ENCODE assay signal across 16 cellular contexts in genomic region chr6:53310751-53311585, GRCh38. TPM values are rescaled to one million over a fixed set of nuclear protein-coding genes. Genes with fewer than 3 reads are reported as not detected.
DNase-seq lines count a peak whose midpoint lies in the region; ATAC-seq, FAIRE-seq and TF ChIP-seq lines count a peak whose summit lies in the region.
"Had no signal": no experiment of that assay in that cellular context is flagged by ENCODE, and none has a peak within 500 bp of the region (broad histone marks: within the 10 kb centered on the region; RNA-seq: fewer than 3 reads in every experiment).

No MANE protein-coding gene starts in this region.

- H3K27me3 ChIP-seq in OCI-LY1 (ENCODE audit: insufficient read depth, low read length) (no peaks in the 10 kb centered on the region), K562 (ENCODE audit: control insufficient read depth in 2 of 2, insufficient read depth in 2 of 2, low read length in 2 of 2) (no peaks in the 10 kb centered on the region), trophoblast cell (ENCODE audit: insufficient read depth, low read length) (no peaks in the 10 kb centered on the region), mesenchymal stem cell (ENCODE audit: control insufficient read depth in 1 of 2, insufficient read depth in 1 of 2, low read length in 2 of 2) (no peaks in the 10 kb centered on the region)
- H3K27me3 ChIP-seq: SJCRH30, thyroid gland had no signal

- POLR2A ChIA-PET in activated CD4-positive, alpha-beta memory T cell treated with anti-CD3 and anti-CD28 coated beads for 36 hours (lab: Charles Lee): interaction anchor here (0.8 to 2.4 kb wide), 5 partner anchors 12 to 49 kb away, joined by 3 to 10 read pairs (median 4); no protein-coding TSS in a partner anchor
- POLR2A ChIA-PET in activated CD4-positive, alpha-beta memory T cell treated with anti-CD3 and anti-CD28 coated beads, Interleukin-2, amount 10 ng/mL, durations not matched to agents 7 days and 5 days (lab: Charles Lee): interaction anchor here (1.1 to 6.7 kb wide), 6 partner anchors 10 to 50 kb away, joined by 3 to 48 read pairs (median 8); partner anchors contain the start of gene ELOVL5
- POLR2A ChIA-PET in K562 (lab: Yijun Ruan, JAX): interaction anchor here (0.6 to 2.6 kb wide), 3 partner anchors 11 to 37 kb away, joined by 3 to 17 read pairs (median 7); no protein-coding TSS in a partner anchor

- peak overlapping the region; percentile 28 for H3K27ac Mint-ChIP-seq in activated CD4-positive, alpha-beta memory T cell treated with anti-CD3 and anti-CD28 coated beads for 36 hours
- H3K27ac Mint-ChIP-seq in activated CD4-positive, alpha-beta memory T cell treated with anti-CD3 and anti-CD28 coated beads, Interleukin-2, amount 10 ng/mL, durations not matched to agents 7 days and 5 days: no peak overlapping the region

- no peaks in the 10 kb centered on the region for H3K9me2 ChIP-seq in OCI-LY1 (ENCODE audit: low read depth, low read length)

- no peak overlapping the region for H2BK15ac ChIP-seq in mesenchymal stem cell (ENCODE audit: low read depth, poor library complexity, severe bottlenecking)

- H3K36me3 ChIP-seq in OCI-LY1 (ENCODE audit: insufficient read depth, low read length) (peaks cover 20% of the 10 kb centered on the region; the same call in 1 of the 2 replicates), K562 (ENCODE audit: control insufficient read depth, insufficient read depth, low read length) (peaks cover 13% of the 10 kb centered on the region; the same call in 2 of the 3 replicates), trophoblast cell (ENCODE audit: control insufficient read depth in 1 of 2, insufficient read depth in 2 of 2, low read length in 2 of 2) (no peaks in the 10 kb centered on the region), mesenchymal stem cell (ENCODE audit: control insufficient read depth in 1 of 2, insufficient read depth in 2 of 2, low read depth in 1 of 2, low read length in 2 of 2) (no peaks in the 10 kb centered on the region)
- H3K36me3 ChIP-seq: SJCRH30, thyroid gland had no signal

- H2BK5ac ChIP-seq in trophoblast cell (ENCODE audit: low read depth, low read length, poor library complexity): no peak overlapping the region
- no peak overlapping the region for H2BK5ac ChIP-seq in mesenchymal stem cell (ENCODE audit: low read depth, low read length, poor library complexity, severe bottlenecking)

- peak; percentile 19; the same call in 1 of the 2 replicates for TF ChIP-seq EP300 in K562 (IDR thresholded peaks at IDR 0.05; ENCODE audit: low read length)

- H4K20me1 ChIP-seq in OCI-LY1 (ENCODE audit: insufficient read depth, low read length): no peaks in the 10 kb centered on the region
- H4K20me1 ChIP-seq in K562 (replicated peaks; ENCODE audit: control insufficient read depth, insufficient read depth, low read length): peaks cover 8% of the 10 kb centered on the region

- peaks cover 91% of the 10 kb centered on the region for H3K4me1 Mint-ChIP-seq in activated CD4-positive, alpha-beta memory T cell treated with anti-CD3 and anti-CD28 coated beads for 36 hours (ENCODE audit: low read depth)
- peaks cover 91% of the 10 kb centered on the region for H3K4me1 Mint-ChIP-seq in activated CD4-positive, alpha-beta memory T cell treated with anti-CD3 and anti-CD28 coated beads, Interleukin-2, amount 10 ng/mL, durations not matched to agents 7 days and 5 days

- FAIRE-seq in K562 (lab: Jason Lieb, UNC): no peak
- FAIRE-seq: A549, astrocyte had no signal

- H3K14ac ChIP-seq in trophoblast cell (ENCODE audit: low read length): no peak overlapping the region
- H3K14ac ChIP-seq in mesenchymal stem cell (ENCODE audit: low read length in 2 of 2): no peak overlapping the region

- intact Hi-C loops in activated CD4-positive, alpha-beta memory T cell treated with anti-CD3 and anti-CD28 coated beads for 36 hours (cut with micrococcal nuclease): no loop called here
- intact Hi-C loops in K562 (cut with micrococcal nuclease): loop anchor here (5.0 kb wide), 1 partner anchor 36 kb away; the partner anchor contains the start of gene ELOVL5

- TF ChIP-seq RAD21 in K562 (CRISPR knock-in tag; conservative IDR thresholded peaks at IDR 0.05 in 1 of 2, IDR thresholded peaks at IDR 0.05 in 1 of 2): no peak

- BruUV-seq in K562 (replicated peaks; lab: Mats Ljungman, UMichigan): no TSS peak

- H3K27ac ChIP-seq in OCI-LY1 (ENCODE audit: low read depth, low read length, poor library complexity, severe bottlenecking): peak overlapping the region; percentile 89
- peak overlapping the region; percentile 86 for H3K27ac ChIP-seq in K562 (ENCODE audit: extremely low read depth, low read depth, low read length)
- H3K27ac ChIP-seq in trophoblast cell (ENCODE audit: low read depth, low read length): no peak overlapping the region
- H3K27ac ChIP-seq in mesenchymal stem cell (ENCODE audit: low read length, poor library complexity, severe bottlenecking): no peak overlapping the region
- H3K27ac ChIP-seq: HL-60, SJCRH30, thyroid gland had no signal

- H2AK5ac ChIP-seq in trophoblast cell (ENCODE audit: low read length) (no peak overlapping the region), mesenchymal stem cell (ENCODE audit: low read length, severe bottlenecking) (no peak overlapping the region)

- CTCF ChIA-PET in activated CD4-positive, alpha-beta memory T cell treated with anti-CD3 and anti-CD28 coated beads for 36 hours (lab: Charles Lee): interaction anchor here (0.7 to 1.9 kb wide), 6 partner anchors 12 to 126 kb away, joined by 3 to 4 read pairs (median 3); no protein-coding TSS in a partner anchor
- CTCF ChIA-PET in activated CD4-positive, alpha-beta memory T cell treated with anti-CD3 and anti-CD28 coated beads, Interleukin-2, amount 10 ng/mL, durations not matched to agents 7 days and 5 days (lab: Charles Lee): no interaction called here
- CTCF ChIA-PET in K562 (lab: Yijun Ruan, JAX; ENCODE audit: low intra/inter-chr PET ratio): no interaction called here

- peaks cover 4% of the 10 kb centered on the region for H3K36me3 Mint-ChIP-seq in activated CD4-positive, alpha-beta memory T cell treated with anti-CD3 and anti-CD28 coated beads for 36 hours
- H3K36me3 Mint-ChIP-seq in activated CD4-positive, alpha-beta memory T cell treated with anti-CD3 and anti-CD28 coated beads, Interleukin-2, amount 10 ng/mL, durations not matched to agents 7 days and 5 days (ENCODE audit: low read depth): peaks cover 29% of the 10 kb centered on the region

- H2BK120ac ChIP-seq in trophoblast cell (ENCODE audit: insufficient read depth, low read length, poor library complexity): no peak overlapping the region
- no peak overlapping the region for H2BK120ac ChIP-seq in mesenchymal stem cell (ENCODE audit: low read depth, low read length)

- H3K4me3 Mint-ChIP-seq in activated CD4-positive, alpha-beta memory T cell treated with anti-CD3 and anti-CD28 coated beads for 36 hours: no peak overlapping the region
- no peak overlapping the region for H3K4me3 Mint-ChIP-seq in activated CD4-positive, alpha-beta memory T cell treated with anti-CD3 and anti-CD28 coated beads, Interleukin-2, amount 10 ng/mL, durations not matched to agents 7 days and 5 days

- peak overlapping the region; percentile 45 for H3K4me2 ChIP-seq in OCI-LY1 (ENCODE audit: low read length)
- H3K4me2 ChIP-seq in K562 (ENCODE audit: insufficient read depth, low read length): peak overlapping the region; percentile 58
- H3K4me2 ChIP-seq in trophoblast cell (ENCODE audit: low read length): no peak overlapping the region
- H3K4me2 ChIP-seq in mesenchymal stem cell (ENCODE audit: low read length, poor library complexity, severe bottlenecking): no peak overlapping the region

- H3K4me1 ChIP-seq in OCI-LY1 (ENCODE audit: insufficient read depth, low read length, severe bottlenecking) (peaks cover 64% of the 10 kb centered on the region), K562 (replicated peaks in 1 of 2; ENCODE audit: control insufficient read depth in 2 of 2, insufficient read depth in 2 of 2, low read length in 2 of 2) (peaks cover 20 to 85% of the 10 kb centered on the region in 2 experiments), trophoblast cell (ENCODE audit: control insufficient read depth in 1 of 2, insufficient read depth in 2 of 2, low read length in 2 of 2) (no peaks in the 10 kb centered on the region), mesenchymal stem cell (ENCODE audit: control insufficient read depth, insufficient read depth, low read depth, low read length) (peaks cover 3% of the 10 kb centered on the region)

- H3K4me3 ChIP-seq in OCI-LY1 (ENCODE audit: low read depth, low read length, poor library complexity, severe bottlenecking): peak overlapping the region; percentile 7
- H3K4me3 ChIP-seq in K562: 0 out of 2 replicates have a peak overlapping the region, but pooled peaks have one; percentile 1
- H3K4me3 ChIP-seq in trophoblast cell (ENCODE audit: low read depth, low read length): no peak overlapping the region
- no peak overlapping the region for H3K4me3 ChIP-seq in mesenchymal stem cell (ENCODE audit: insufficient read depth in 1 of 2, low read depth in 1 of 2, low read length in 2 of 2)
- H3K4me3 ChIP-seq: A549, SJCRH30, thyroid gland had no signal

- no peak for TF ChIP-seq CTCF in OCI-LY1 (IDR thresholded peaks at IDR 0.05; ENCODE audit: low read length)
- TF ChIP-seq CTCF in K562 (IDR thresholded peaks at IDR 0.05 in 2 of 3, conservative IDR thresholded peaks at IDR 0.05 in 1 of 3; ENCODE audit: insufficient read depth in 2 of 3, low read depth in 1 of 3, low read length in 3 of 3): no peak

- no peak overlapping the region for H2AFZ ChIP-seq in OCI-LY1 (ENCODE audit: low read length)
- no peak overlapping the region for H2AFZ ChIP-seq in K562 (ENCODE audit: low read depth, low read length)
- H2AFZ ChIP-seq in trophoblast cell (ENCODE audit: insufficient read depth, low read length, poor library complexity): no peak overlapping the region
- no peak overlapping the region for H2AFZ ChIP-seq in mesenchymal stem cell (ENCODE audit: low read depth, low read length)

- H4K91ac ChIP-seq in trophoblast cell (ENCODE audit: low read depth, low read length): no peak overlapping the region
- no peak overlapping the region for H4K91ac ChIP-seq in mesenchymal stem cell (ENCODE audit: low read length)

- H3K9ac ChIP-seq in OCI-LY1 (ENCODE audit: low read length) (peak overlapping the region; percentile 47), K562 (ENCODE audit: insufficient read depth in 1 of 2, low read depth in 2 of 2, low read length in 2 of 2) (peak overlapping the region; percentile 58 to 85; a peak in 3 of 4 replicates), trophoblast cell (ENCODE audit: low read length) (no peak overlapping the region), mesenchymal stem cell (ENCODE audit: low read length) (no peak overlapping the region)

- 17% methylated on average over 6 of the region's 6 CpGs for WGBS in K562 (ENCODE audit: insufficient coverage, low coverage, missing lambda C conversion rate)
- WGBS in trophoblast cell (ENCODE audit: extremely low coverage, insufficient coverage, insufficient read length): no CpG with 5 or more reads among the region's 6 CpGs
- WGBS in mesenchymal stem cell: 100% methylated on average over 5 of the region's 6 CpGs

- no peak for DNase-seq in activated CD4-positive, alpha-beta memory T cell treated with anti-CD3 and anti-CD28 coated beads for 36 hours
- DNase-seq in activated CD4-positive, alpha-beta memory T cell treated with anti-CD3 and anti-CD28 coated beads, Interleukin-2, amount 10 ng/mL, durations not matched to agents 7 days and 5 days: no peak
- DNase-seq in K562 (ENCODE audit: extremely low read depth in 1 of 4, low spot score in 3 of 4) (no peak), trophoblast cell (no peak), mesenchymal stem cell (no peak), medulla oblongata (ENCODE audit: extremely low spot score) (no peak)
- DNase-seq: hypothalamus, NCI-H1092 treated with DMSO at 0.1 percent for 48 hours, NCI-H526 treated with DMSO at 0.1 percent for 48 hours, SJCRH30, thyroid gland had no signal

- ATAC-seq in K562: peak; percentile 12
- no peak for ATAC-seq in GM18868 (IDR thresholded peaks at IDR 0.05; ENCODE audit: unreplicated experiment)
- ATAC-seq: A549 had no signal

- in situ Hi-C loops in K562 (cut with MboI): no loop called here

- H3K79me1 ChIP-seq in trophoblast cell (ENCODE audit: low read length) (no peaks in the 10 kb centered on the region), mesenchymal stem cell (replicated peaks; ENCODE audit: low read length, poor library complexity, severe bottlenecking) (peaks cover 14% of the 10 kb centered on the region)

- no peaks in the 10 kb centered on the region; the same call in 1 of the 2 replicates for H3F3A ChIP-seq in OCI-LY1 (ENCODE audit: insufficient read depth, low read length)

- H3K4ac ChIP-seq in trophoblast cell (ENCODE audit: low read depth, low read length) (peak overlapping the region; percentile 21), mesenchymal stem cell (ENCODE audit: low read depth in 1 of 2, low read length in 2 of 2) (peak overlapping the region in 1 of 2 experiments; percentile 34)

- H3K9me3 ChIP-seq in OCI-LY1 (ENCODE audit: low read length) (peaks cover 8% of the 10 kb centered on the region), K562 (replicated peaks; ENCODE audit: control insufficient read depth, insufficient read depth, low read depth, low read length) (no peaks in the 10 kb centered on the region), trophoblast cell (ENCODE audit: insufficient read depth, low read depth, low read length) (no peaks in the 10 kb centered on the region), mesenchymal stem cell (ENCODE audit: control insufficient read depth, low read length) (no peaks in the 10 kb centered on the region)
- H3K9me3 ChIP-seq: A549, SJCRH30, thyroid gland had no signal

- H4K8ac ChIP-seq in trophoblast cell (ENCODE audit: low read depth, low read length) (no peak overlapping the region), mesenchymal stem cell (ENCODE audit: low read length) (no peak overlapping the region)

- no peaks in the 10 kb centered on the region for H3K9me3 Mint-ChIP-seq in activated CD4-positive, alpha-beta memory T cell treated with anti-CD3 and anti-CD28 coated beads for 36 hours
- H3K9me3 Mint-ChIP-seq in activated CD4-positive, alpha-beta memory T cell treated with anti-CD3 and anti-CD28 coated beads, Interleukin-2, amount 10 ng/mL, durations not matched to agents 7 days and 5 days: no peaks in the 10 kb centered on the region

- H3K9me1 ChIP-seq in K562 (ENCODE audit: control insufficient read depth, insufficient read depth, low read length): peaks cover 7% of the 10 kb centered on the region

- H3K79me2 ChIP-seq in OCI-LY1 (ENCODE audit: insufficient read depth, low read length) (peaks cover 94% of the 10 kb centered on the region), K562 (ENCODE audit: control insufficient read depth, insufficient read depth, low read length) (peaks cover 98% of the 10 kb centered on the region), trophoblast cell (ENCODE audit: control insufficient read depth, insufficient read depth, low read length, poor library complexity) (no peaks in the 10 kb centered on the region)

- no peak overlapping the region for H3K18ac ChIP-seq in trophoblast cell (ENCODE audit: low read length)
- no peak overlapping the region for H3K18ac ChIP-seq in mesenchymal stem cell (ENCODE audit: low read depth in 1 of 2, low read length in 2 of 2)

- H2BK12ac ChIP-seq in trophoblast cell (ENCODE audit: low read length): no peak overlapping the region
- H2BK12ac ChIP-seq in mesenchymal stem cell (ENCODE audit: low read length in 2 of 2): no peak overlapping the region

- no peaks in the 10 kb centered on the region for H3K27me3 Mint-ChIP-seq in activated CD4-positive, alpha-beta memory T cell treated with anti-CD3 and anti-CD28 coated beads for 36 hours
- no peaks in the 10 kb centered on the region for H3K27me3 Mint-ChIP-seq in activated CD4-positive, alpha-beta memory T cell treated with anti-CD3 and anti-CD28 coated beads, Interleukin-2, amount 10 ng/mL, durations not matched to agents 7 days and 5 days

- TF ChIP-seq POLR2A in K562 (conservative IDR thresholded peaks at IDR 0.05): no peak

- no peak overlapping the region for H4K12ac ChIP-seq in trophoblast cell (ENCODE audit: low read depth, low read length)

- H3K23ac ChIP-seq in trophoblast cell (ENCODE audit: low read length) (no peak overlapping the region), mesenchymal stem cell (ENCODE audit: low read length in 2 of 2) (no peak overlapping the region)

RNA-seq across cellular contexts. Expression of gene ELOVL5, which starts 37.8 kb away (rescaled TPM):
- total RNA-seq in activated CD4-positive, alpha-beta memory T cell treated with anti-CD3 and anti-CD28 coated beads for 36 hours: 100 to 1,000 TPM; 112 to 121 TPM
- total RNA-seq in activated CD4-positive, alpha-beta memory T cell treated with anti-CD3 and anti-CD28 coated beads, Interleukin-2, amount 10 ng/mL, durations not matched to agents 7 days and 5 days: 100 to 1,000 TPM; 157 to 162 TPM
- total RNA-seq in K562 (2011; cell fraction: chromatin; rRNA removed; ENCODE audit: low replicate concordance): 254 and 349 TPM in 2 replicates
- total RNA-seq in K562 (2011; cell fraction: nucleolus; rRNA removed): 242 and 277 TPM in 2 replicates
- 310 and 344 TPM in 2 replicates for total RNA-seq in K562 (2011; cell fraction: nucleoplasm; rRNA removed)
- total RNA-seq in K562 (2014; rRNA removed) (70.6 and 80.6 TPM in 2 replicates), K562 (2014; rRNA removed; fragmentation: Illumina TruSeq; extraction: Trizol) (131 and 151 TPM in 2 replicates), K562 (2015; rRNA removed; fragmentation: Illumina TruSeq; extraction: Trizol) (122 and 132 TPM in 2 replicates), K562 (2021) (134 and 151 TPM in 2 replicates)
- polyA plus RNA-seq in K562 (2011; rRNA removed) (245 TPM in 2 replicates), K562 (2014; fragmentation: Illumina TruSeq; extraction: Trizol) (150 and 172 TPM in 2 replicates), K562 (2014; fragmentation: Nextera tagmentation; extraction: Ambion mirVana) (100 to 1,000 TPM; 124 to 148 TPM), K562 (2014; rRNA removed) (107 and 109 TPM in 2 replicates)
- polyA plus RNA-seq in K562 (2011; cell fraction: cytosol; rRNA removed): 106 and 186 TPM in 2 replicates
- 434 and 508 TPM in 2 replicates for polyA plus RNA-seq in K562 (2011; cell fraction: nucleus; rRNA removed)
- 143 and 177 TPM in 2 replicates for polyA plus RNA-seq in K562 (2012)
- 294 and 362 TPM in 2 replicates for polyA minus RNA-seq in K562 (2011; rRNA and poly(A)+ RNA removed)
- polyA minus RNA-seq in K562 (2011; cell fraction: cytosol; rRNA and poly(A)+ RNA removed): 132 and 149 TPM in 2 replicates
- 163 and 262 TPM in 2 replicates for polyA minus RNA-seq in K562 (2011; cell fraction: nucleus; rRNA and poly(A)+ RNA removed)
- 73.6 and 77.0 TPM in 2 replicates for polyA plus RNA-seq in trophoblast cell (2013)
- polyA plus RNA-seq in mesenchymal stem cell (2013, experiment 1 of 2): 112 TPM
- 114 TPM for polyA plus RNA-seq in mesenchymal stem cell (2013, experiment 2 of 2)

Comparison
In these comparisons a context has a peak if more than half of its experiments do, and no peak if none do; other contexts are left out.
1. H3K27ac ChIP-seq: peak in OCI-LY1 (single experiment) and K562 (single experiment); none in trophoblast cell (single experiment) and mesenchymal stem cell (single experiment).
2. H3K4me2 ChIP-seq: peak in OCI-LY1 (single experiment) and K562 (single experiment); none in trophoblast cell (single experiment) and mesenchymal stem cell (single experiment).
3. H3K4me3 ChIP-seq: peak in OCI-LY1 (single experiment) and K562 (single experiment); none in trophoblast cell (single experiment) and mesenchymal stem cell (0 of 2).
4. H3K9ac ChIP-seq: peak in OCI-LY1 (single experiment) and K562 (2 of 2); none in trophoblast cell (single experiment) and mesenchymal stem cell (single experiment).